Comparison of ENCODE assay signal across 11 cellular contexts in the genomic region with DNA sequence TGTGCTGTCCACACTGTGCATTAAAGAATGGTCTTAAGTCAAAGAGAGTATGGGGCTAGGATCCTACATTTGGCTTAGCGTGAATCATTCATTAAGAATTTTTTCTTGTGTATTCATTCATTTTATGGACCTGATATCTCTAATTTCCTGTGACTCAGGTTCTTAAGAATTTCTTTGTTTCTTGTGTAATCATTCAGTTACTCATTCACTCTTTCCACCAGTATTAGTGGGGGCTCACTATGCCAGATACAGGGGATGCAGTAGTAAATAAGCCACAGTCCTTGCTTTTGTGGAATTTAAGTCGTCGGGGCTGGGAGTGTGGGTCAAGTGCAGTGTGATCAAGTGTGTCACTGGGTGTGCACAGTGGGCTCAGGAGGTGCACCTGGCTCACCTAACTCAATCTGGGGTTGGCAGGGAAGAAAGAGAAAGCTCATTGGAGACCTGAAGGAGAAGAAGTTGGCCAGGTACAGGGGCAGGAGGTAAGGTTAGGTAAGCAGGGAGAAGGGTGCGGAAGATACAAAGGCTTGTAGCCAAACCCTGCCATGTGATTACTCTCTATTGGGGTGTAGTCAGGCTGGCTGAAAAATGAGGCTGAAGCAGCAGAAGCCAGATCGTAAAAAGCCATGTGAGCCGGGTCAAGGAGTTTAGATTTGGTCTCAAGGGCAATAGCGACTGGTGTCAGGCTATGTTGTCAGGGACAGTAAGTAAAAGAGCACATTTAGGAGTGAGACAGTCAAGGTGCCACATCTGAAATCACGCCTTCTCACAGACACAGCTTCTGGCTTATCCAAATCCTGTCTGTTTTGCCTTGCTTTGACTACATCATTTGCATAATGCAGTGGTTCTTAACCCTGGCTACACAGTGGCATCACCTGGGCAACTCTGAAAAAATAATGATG.
DNase-seq lines count a peak whose midpoint lies in the region; ATAC-seq and TF ChIP-seq lines count a peak whose summit lies in the region.
"Had no signal": no experiment of that assay in that cellular context is flagged by ENCODE, and none has a peak within 500 bp of the region (broad histone marks: within the 10 kb centered on the region; RNA-seq: fewer than 3 reads in every experiment).

No MANE protein-coding gene starts in this region.

- in situ Hi-C loops in brain microvascular endothelial cell (cut with HindIII; ENCODE audit: low pct_ligation_motif_present, low sequenced_read_pairs) = no loop called here

- H3K36me3 Mint-ChIP-seq in mesothelial cell of epicardium = peaks cover 5% of the 10 kb centered on the region
- H3K36me3 Mint-ChIP-seq in activated T-helper 2 cell treated with anti-CD3 and anti-CD28 coated beads, Interferon-gamma antibody, Interleukin-2, Interleukin-4, amounts not matched to agents 10 μg/mL and 5 μg/mL and 100 μg/mL, durations not matched to agents 14 hours and 24 hours and 36 hours (ENCODE audit: low read depth) = no peaks in the 10 kb centered on the region

- no peak for TF ChIP-seq CTCF in AG09319 (IDR thresholded peaks at IDR 0.05; ENCODE audit: low read depth, low read length)
- no peak for TF ChIP-seq CTCF in brain microvascular endothelial cell (IDR thresholded peaks at IDR 0.05; ENCODE audit: low read depth, low read length, missing control alignments)
- no peak for TF ChIP-seq CTCF in mesothelial cell of epicardium (IDR thresholded peaks at IDR 0.05; ENCODE audit: unreplicated experiment)

- no peak overlapping the region for H3K4me3 ChIP-seq in brain microvascular endothelial cell (ENCODE audit: low read depth, low read length)
- H3K4me3 ChIP-seq: transverse colon had no signal

- ATAC-seq in GM21367 (IDR thresholded peaks at IDR 0.05; ENCODE audit: unreplicated experiment) = no peak

- DNase-seq in AG09319 (ENCODE audit: extremely low read depth, low read depth) (peak; percentile 59), HS-27A (ENCODE audit: low read depth) (peak; percentile 78), brain microvascular endothelial cell (peak; percentile 71), mesothelial cell of epicardium (ENCODE audit: low spot score in 2 of 2, unreplicated experiment in 2 of 2) (no peak), NCI-H82 treated with DMSO at 0.1 percent for 48 hours (lab: John Stamatoyannopoulos, UW; ENCODE audit: unreplicated experiment) (no peak), NCI-H1105 (lab: John Stamatoyannopoulos, UW) (no peak)
- no peak for DNase-seq in activated T-helper 2 cell treated with anti-CD3 and anti-CD28 coated beads, Interferon-gamma antibody, Interleukin-2, Interleukin-4, amounts not matched to agents 10 μg/mL and 5 μg/mL and 100 μg/mL, durations not matched to agents 14 hours and 24 hours and 36 hours (ENCODE audit: low spot score)
- DNase-seq: left cardiac atrium, NCI-H524, transverse colon had no signal

- no peaks in the 10 kb centered on the region for H3K36me3 ChIP-seq in brain microvascular endothelial cell (replicated peaks)
- H3K36me3 ChIP-seq: transverse colon had no signal

- H3K27ac Mint-ChIP-seq in mesothelial cell of epicardium = peak overlapping the region; percentile 62
- H3K27ac Mint-ChIP-seq in activated T-helper 2 cell treated with anti-CD3 and anti-CD28 coated beads, Interferon-gamma antibody, Interleukin-2, Interleukin-4, amounts not matched to agents 10 μg/mL and 5 μg/mL and 100 μg/mL, durations not matched to agents 14 hours and 24 hours and 36 hours = no peak overlapping the region

- no peaks in the 10 kb centered on the region for H3K27me3 ChIP-seq in brain microvascular endothelial cell (replicated peaks)
- H3K27me3 ChIP-seq: transverse colon had no signal

- peaks cover 46% of the 10 kb centered on the region for H3K4me1 Mint-ChIP-seq in mesothelial cell of epicardium
- H3K4me1 Mint-ChIP-seq in activated T-helper 2 cell treated with anti-CD3 and anti-CD28 coated beads, Interferon-gamma antibody, Interleukin-2, Interleukin-4, amounts not matched to agents 10 μg/mL and 5 μg/mL and 100 μg/mL, durations not matched to agents 14 hours and 24 hours and 36 hours (ENCODE audit: low read depth) = no peaks in the 10 kb centered on the region

- H3K9me3 Mint-ChIP-seq in mesothelial cell of epicardium = no peaks in the 10 kb centered on the region
- H3K9me3 Mint-ChIP-seq in activated T-helper 2 cell treated with anti-CD3 and anti-CD28 coated beads, Interferon-gamma antibody, Interleukin-2, Interleukin-4, amounts not matched to agents 10 μg/mL and 5 μg/mL and 100 μg/mL, durations not matched to agents 14 hours and 24 hours and 36 hours = no peaks in the 10 kb centered on the region

- intact Hi-C loops in activated T-helper 2 cell treated with anti-CD3 and anti-CD28 coated beads, Interferon-gamma antibody, Interleukin-2, Interleukin-4, amounts not matched to agents 10 μg/mL and 5 μg/mL and 100 μg/mL, durations not matched to agents 14 hours and 24 hours and 36 hours (cut with micrococcal nuclease) = no loop called here

- H3K27me3 Mint-ChIP-seq in mesothelial cell of epicardium (ENCODE audit: low read depth) = no peaks in the 10 kb centered on the region
- H3K27me3 Mint-ChIP-seq in activated T-helper 2 cell treated with anti-CD3 and anti-CD28 coated beads, Interferon-gamma antibody, Interleukin-2, Interleukin-4, amounts not matched to agents 10 μg/mL and 5 μg/mL and 100 μg/mL, durations not matched to agents 14 hours and 24 hours and 36 hours (ENCODE audit: low read depth) = no peaks in the 10 kb centered on the region

- peak overlapping the region; percentile 47 for H3K27ac ChIP-seq in brain microvascular endothelial cell
- H3K27ac ChIP-seq: transverse colon had no signal

- H3K4me3 Mint-ChIP-seq in mesothelial cell of epicardium = no peak overlapping the region
- no peak overlapping the region for H3K4me3 Mint-ChIP-seq in activated T-helper 2 cell treated with anti-CD3 and anti-CD28 coated beads, Interferon-gamma antibody, Interleukin-2, Interleukin-4, amounts not matched to agents 10 μg/mL and 5 μg/mL and 100 μg/mL, durations not matched to agents 14 hours and 24 hours and 36 hours (ENCODE audit: low read depth)

Comparison
In these comparisons a context has a peak if more than half of its experiments do, and no peak if none do; other contexts are left out.
1. DNase-seq: peak in AG09319 (single experiment), HS-27A (single experiment) and brain microvascular endothelial cell (single experiment); none in mesothelial cell of epicardium (0 of 2), NCI-H82 treated with DMSO at 0.1 percent for 48 hours (single experiment), activated T-helper 2 cell treated with anti-CD3 and anti-CD28 coated beads, Interferon-gamma antibody, Interleukin-2, Interleukin-4, amounts not matched to agents 10 μg/mL and 5 μg/mL and 100 μg/mL, durations not matched to agents 14 hours and 24 hours and 36 hours (single experiment) and NCI-H1105 (single experiment).